In the genomic region with DNA sequence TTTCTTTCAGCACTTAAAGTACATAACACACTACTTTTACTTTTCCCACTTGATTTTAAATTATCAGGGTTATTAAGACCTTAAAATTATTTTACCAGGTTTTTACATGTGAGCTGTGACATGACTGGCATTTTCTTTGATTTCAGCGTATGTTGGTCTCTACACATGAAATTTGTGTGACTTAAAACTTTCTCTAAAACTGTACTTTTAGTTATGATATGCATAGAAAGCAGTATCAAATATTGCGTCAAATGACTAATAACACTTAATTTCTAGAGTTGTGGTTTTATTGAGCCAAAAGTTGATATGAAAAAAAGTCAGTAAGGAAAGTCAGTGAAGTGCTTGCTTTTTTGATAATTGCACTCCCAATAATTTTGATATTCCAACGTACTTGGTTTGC, we compare ENCODE assay signal across 9 cellular contexts. TPM values are rescaled to one million over a fixed set of nuclear protein-coding genes. Genes with fewer than 3 reads are reported as not detected.
A peak's percentile ranks its signal among the peaks of the same experiment; 100 is the strongest.
DNase-seq lines count a peak whose midpoint lies in the region; ATAC-seq and TF ChIP-seq lines count a peak whose summit lies in the region.
"Had no signal": no experiment of that assay in that cellular context is flagged by ENCODE, and none has a peak within 500 bp of the region (broad histone marks: within the 10 kb centered on the region; RNA-seq: fewer than 3 reads in every experiment).

No MANE protein-coding gene starts in this region.

- intact Hi-C loops in upper lobe of right lung (cut with DNase I) = no loop called here

- ATAC-seq in upper lobe of right lung (no peak), GM18858 (IDR thresholded peaks at IDR 0.05; ENCODE audit: unreplicated experiment) (no peak)

- peaks cover 5% of the 10 kb centered on the region for H3K36me3 Mint-ChIP-seq in activated naive CD4-positive, alpha-beta T cell treated with anti-CD3 and anti-CD28 coated beads, Interleukin-2, amount 50 U/mL, for 24 hours

- peak overlapping the region; percentile 91 for H3K4me3 ChIP-seq in astrocyte of the cerebellum (ENCODE audit: low read depth, low read length)
- H3K4me3 ChIP-seq in upper lobe of right lung = peak overlapping the region; percentile 81

- DNase-seq in activated naive CD4-positive, alpha-beta T cell treated with Interleukin-2 at 50 U/mL for 16 hours = no peak
- DNase-seq in astrocyte of the cerebellum (ENCODE audit: low read depth) = no peak
- peak; percentile 7 for DNase-seq in medulla oblongata (ENCODE audit: extremely low spot score)
- no peak for DNase-seq in upper lobe of right lung
- DNase-seq in DMS53 (lab: John Stamatoyannopoulos, UW) = no peak
- no peak for DNase-seq in effector CD4-positive, alpha-beta T cell
- DNase-seq: stimulated activated CD4-positive, alpha-beta T cell treated with anti-CD3 and anti-CD28 coated beads, Interleukin-4, amount 100 ng/mL, for 24 hours had no signal

- H3K27me3 Mint-ChIP-seq in activated naive CD4-positive, alpha-beta T cell treated with anti-CD3 and anti-CD28 coated beads, Interleukin-2, amount 50 U/mL, for 24 hours = no peaks in the 10 kb centered on the region

- peaks cover 24% of the 10 kb centered on the region for H3K4me1 ChIP-seq in upper lobe of right lung

- no peaks in the 10 kb centered on the region for H3K9me3 Mint-ChIP-seq in activated naive CD4-positive, alpha-beta T cell treated with anti-CD3 and anti-CD28 coated beads, Interleukin-2, amount 50 U/mL, for 24 hours

- H3K9me3 ChIP-seq in upper lobe of right lung = no peaks in the 10 kb centered on the region

- peak overlapping the region; percentile 97 for H3K4me3 Mint-ChIP-seq in activated naive CD4-positive, alpha-beta T cell treated with anti-CD3 and anti-CD28 coated beads, Interleukin-2, amount 50 U/mL, for 24 hours

- in situ Hi-C loops in astrocyte of the cerebellum (cut with HindIII; ENCODE audit: low sequenced_read_pairs) = loop anchor here (25.0 kb wide), 2 partner anchors 371 to 546 kb away; no protein-coding TSS in a partner anchor

- peak overlapping the region; percentile 94 for H3K27ac ChIP-seq in upper lobe of right lung

- H3K27me3 ChIP-seq in upper lobe of right lung = no peaks in the 10 kb centered on the region

- TF ChIP-seq CTCF in astrocyte of the cerebellum (IDR thresholded peaks at IDR 0.05; ENCODE audit: low read depth, low read length, missing control alignments) (no peak), upper lobe of right lung (IDR thresholded peaks at IDR 0.05) (no peak)

- H3K27ac Mint-ChIP-seq in activated naive CD4-positive, alpha-beta T cell treated with anti-CD3 and anti-CD28 coated beads, Interleukin-2, amount 50 U/mL, for 24 hours = peak overlapping the region; percentile 10

- peaks cover 56% of the 10 kb centered on the region for H3K4me1 Mint-ChIP-seq in activated naive CD4-positive, alpha-beta T cell treated with anti-CD3 and anti-CD28 coated beads, Interleukin-2, amount 50 U/mL, for 24 hours

- no peaks in the 10 kb centered on the region for H3K36me3 ChIP-seq in upper lobe of right lung

RNA-seq across cellular contexts. Expression of gene PTEN, which starts 3.1 kb away (rescaled TPM):
- total RNA-seq in upper lobe of right lung = 101 TPM

RNA-seq across cellular contexts. Expression of gene KLLN, which starts 3.2 kb away (rescaled TPM):
- 0.41 TPM for total RNA-seq in upper lobe of right lung

RNA-seq across cellular contexts. Expression of gene ATAD1, which starts 48.5 kb away (rescaled TPM):
- 45.9 TPM for total RNA-seq in upper lobe of right lung
